8 cellular contexts compared by ENCODE assay signal in the genomic region with DNA sequence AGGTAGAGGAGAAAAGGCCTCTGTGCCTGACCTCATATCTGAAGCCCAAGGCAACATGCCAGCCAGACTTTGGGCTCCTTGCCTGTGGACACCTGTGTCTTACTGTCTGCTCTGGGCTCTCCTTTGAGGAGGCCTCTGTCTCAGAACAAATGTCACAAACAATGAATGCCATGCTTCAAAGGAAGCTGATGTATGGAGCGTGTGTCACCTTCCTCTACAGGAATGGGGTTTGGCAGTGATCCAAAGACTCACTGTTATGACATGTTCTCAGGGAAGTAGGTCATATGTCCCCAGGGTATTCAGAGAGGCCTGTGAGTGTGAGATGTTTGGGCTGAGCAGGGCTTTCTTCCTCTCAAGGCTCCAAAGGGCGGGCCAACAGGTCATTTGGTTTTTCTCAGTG. TPM values are rescaled to one million over a fixed set of nuclear protein-coding genes. Genes with fewer than 3 reads are reported as not detected.
DNase-seq lines count a peak whose midpoint lies in the region; ATAC-seq and TF ChIP-seq lines count a peak whose summit lies in the region.

No MANE protein-coding gene starts in this region.

- no peak for DNase-seq in activated naive CD8-positive, alpha-beta T cell treated with anti-CD3 and anti-CD28 coated beads for 36 hours
- peak; percentile 93 for DNase-seq in PC-3
- peak; percentile 14 to 42 for DNase-seq in fibroblast of lung (ENCODE audit: low read depth in 2 of 2)
- no peak for DNase-seq in type B pancreatic cell (ENCODE audit: extremely low spot score, unreplicated experiment)
- DNase-seq in inferior parietal cortex (ENCODE audit: extremely low spot score): no peak
- DNase-seq in spleen: no peak

- WGBS in spleen, 5 donors: 38 to 58% (median 41%) methylated on average over 2 of the region's 2 CpGs

- ATAC-seq in PC-3 (peak; percentile 42), HG02571 (IDR thresholded peaks at IDR 0.05; ENCODE audit: unreplicated experiment) (no peak)

- H3K36me3 Mint-ChIP-seq in activated naive CD8-positive, alpha-beta T cell: no peaks in the 10 kb centered on the region
- no peaks in the 10 kb centered on the region for H3K36me3 Mint-ChIP-seq in activated naive CD8-positive, alpha-beta T cell treated with anti-CD3 and anti-CD28 coated beads for 36 hours
- H3K36me3 Mint-ChIP-seq in type B pancreatic cell: no peaks in the 10 kb centered on the region

- H3K27ac Mint-ChIP-seq in activated naive CD8-positive, alpha-beta T cell: peak overlapping the region; percentile 8
- H3K27ac Mint-ChIP-seq in activated naive CD8-positive, alpha-beta T cell treated with anti-CD3 and anti-CD28 coated beads for 36 hours: no peak overlapping the region
- H3K27ac Mint-ChIP-seq in type B pancreatic cell: peak overlapping the region; percentile 14

- H3K79me2 ChIP-seq in PC-3 (ENCODE audit: low read length): no peaks in the 10 kb centered on the region
- no peaks in the 10 kb centered on the region for H3K79me2 ChIP-seq in fibroblast of lung (ENCODE audit: control insufficient read depth, insufficient read depth, low read length)

- CTCF ChIA-PET in PC-3 (lab: Charles Lee): no interaction called here

- peaks cover 1% of the 10 kb centered on the region for H3K27me3 Mint-ChIP-seq in activated naive CD8-positive, alpha-beta T cell
- H3K27me3 Mint-ChIP-seq in activated naive CD8-positive, alpha-beta T cell treated with anti-CD3 and anti-CD28 coated beads for 36 hours: no peaks in the 10 kb centered on the region
- H3K27me3 Mint-ChIP-seq in type B pancreatic cell: peaks cover 28% of the 10 kb centered on the region

- H3K27ac ChIP-seq in PC-3 (ENCODE audit: low read length) (peak overlapping the region; percentile 50), fibroblast of lung (ENCODE audit: insufficient read depth, low read length) (no peak overlapping the region), spleen (peak overlapping the region in 3 of 8 donors; percentile 34 to 42 (median 37))

- H3K4me1 ChIP-seq in PC-3 (ENCODE audit: insufficient read depth, low read length): peaks cover 15% of the 10 kb centered on the region
- H3K4me1 ChIP-seq in fibroblast of lung (ENCODE audit: control insufficient read depth, extremely low read depth, insufficient read depth, low read length): no peaks in the 10 kb centered on the region
- peaks cover 0 to 32% (median 22%) of the 10 kb centered on the region in 6 donors for H3K4me1 ChIP-seq in spleen

- H3K9me3 ChIP-seq in PC-3 (ENCODE audit: low read length) (no peaks in the 10 kb centered on the region), fibroblast of lung (ENCODE audit: control insufficient read depth, insufficient read depth, low read depth, low read length) (no peaks in the 10 kb centered on the region), spleen (no peaks in the 10 kb centered on the region)

- H4K20me1 ChIP-seq in PC-3 (ENCODE audit: low read length) (no peaks in the 10 kb centered on the region), fibroblast of lung (ENCODE audit: control insufficient read depth, extremely low read depth, insufficient read depth, low read length) (no peaks in the 10 kb centered on the region)

- H3K4me3 ChIP-seq in PC-3 (ENCODE audit: low read length): no peak overlapping the region
- no peak overlapping the region for H3K4me3 ChIP-seq in fibroblast of lung (replicated peaks in 1 of 4; ENCODE audit: control extremely low read depth in 1 of 4, insufficient read depth in 1 of 4, low read depth in 3 of 4, low read length in 4 of 4)
- no peak overlapping the region for H3K4me3 ChIP-seq in spleen

- intact Hi-C loops in PC-3 (cut with micrococcal nuclease): no loop called here
- intact Hi-C loops in spleen (cut with DNase I; ENCODE audit: low total_unique reads): no loop called here

- H3K4me3 Mint-ChIP-seq in activated naive CD8-positive, alpha-beta T cell: no peak overlapping the region
- H3K4me3 Mint-ChIP-seq in activated naive CD8-positive, alpha-beta T cell treated with anti-CD3 and anti-CD28 coated beads for 36 hours: no peak overlapping the region
- H3K4me3 Mint-ChIP-seq in type B pancreatic cell: no peak overlapping the region

- H3K9ac ChIP-seq in PC-3 (ENCODE audit: low read length): no peak overlapping the region
- H3K9ac ChIP-seq in fibroblast of lung (ENCODE audit: insufficient read depth, low read length): no peak overlapping the region

- H3K4me1 Mint-ChIP-seq in activated naive CD8-positive, alpha-beta T cell (ENCODE audit: low read depth): peaks cover 27% of the 10 kb centered on the region
- peaks cover 14% of the 10 kb centered on the region for H3K4me1 Mint-ChIP-seq in activated naive CD8-positive, alpha-beta T cell treated with anti-CD3 and anti-CD28 coated beads for 36 hours
- peaks cover 14% of the 10 kb centered on the region for H3K4me1 Mint-ChIP-seq in type B pancreatic cell (ENCODE audit: unreplicated experiment)

- TF ChIP-seq POLR2A in spleen (IDR thresholded peaks at IDR 0.05): no peak

- TF ChIP-seq CTCF in PC-3 (conservative IDR thresholded peaks at IDR 0.05; ENCODE audit: low read depth, low read length): no peak
- no peak for TF ChIP-seq CTCF in fibroblast of lung (conservative IDR thresholded peaks at IDR 0.05 in 1 of 2, IDR thresholded peaks at IDR 0.05 in 1 of 2; ENCODE audit: low read depth in 1 of 2, low read length in 2 of 2)
- no peak for TF ChIP-seq CTCF in type B pancreatic cell (conservative IDR thresholded peaks at IDR 0.05)
- no peak for TF ChIP-seq CTCF in spleen (IDR thresholded peaks at IDR 0.05 in 8 of 11, conservative IDR thresholded peaks at IDR 0.05 in 3 of 11)

- no peaks in the 10 kb centered on the region for H3F3A ChIP-seq in PC-3 (ENCODE audit: low read length, unreplicated experiment)

- H3K4me2 ChIP-seq in PC-3 (ENCODE audit: low read length) (peak overlapping the region; percentile 32; the same call in 1 of the 2 replicates), fibroblast of lung (ENCODE audit: extremely low read depth, insufficient read depth, low read length) (no peak overlapping the region)

- no peaks in the 10 kb centered on the region for H3K27me3 ChIP-seq in PC-3 (ENCODE audit: low read length)
- H3K27me3 ChIP-seq in fibroblast of lung (ENCODE audit: control insufficient read depth, insufficient read depth, low read length): no peaks in the 10 kb centered on the region
- H3K27me3 ChIP-seq in spleen (replicated peaks in 1 of 7): no peaks in the 10 kb centered on the region

- H2AFZ ChIP-seq in PC-3 (ENCODE audit: low read length): no peak overlapping the region
- H2AFZ ChIP-seq in fibroblast of lung (ENCODE audit: low read length): no peak overlapping the region

- H3K36me3 ChIP-seq in PC-3 (ENCODE audit: low read depth, low read length): no peaks in the 10 kb centered on the region
- no peaks in the 10 kb centered on the region for H3K36me3 ChIP-seq in fibroblast of lung (ENCODE audit: control insufficient read depth, insufficient read depth, low read length)
- H3K36me3 ChIP-seq in spleen: no peaks in the 10 kb centered on the region

- no TSS peak for BruUV-seq in PC-3 (replicated peaks; lab: Mats Ljungman, UMichigan)

- POLR2A ChIA-PET in PC-3 (lab: Charles Lee; ENCODE audit: unreplicated experiment): no interaction called here

- H3K9me2 ChIP-seq in PC-3 (replicated peaks; ENCODE audit: low read length): no peaks in the 10 kb centered on the region

- no peaks in the 10 kb centered on the region for H3K9me3 Mint-ChIP-seq in activated naive CD8-positive, alpha-beta T cell (ENCODE audit: low read depth)
- H3K9me3 Mint-ChIP-seq in activated naive CD8-positive, alpha-beta T cell treated with anti-CD3 and anti-CD28 coated beads for 36 hours: no peaks in the 10 kb centered on the region
- peaks cover 4% of the 10 kb centered on the region for H3K9me3 Mint-ChIP-seq in type B pancreatic cell

RNA-seq across cellular contexts. Expression of gene PTPRE, which starts 38.4 kb away (rescaled TPM):
- 10 to 100 TPM; 21.9 to 26.7 TPM for total RNA-seq in activated naive CD8-positive, alpha-beta T cell treated with anti-CD3 and anti-CD28 coated beads for 36 hours
- total RNA-seq in PC-3 (2014; rRNA removed) (3.1 and 5.0 TPM in 2 replicates), fibroblast of lung (1.0 and 1.8 TPM in 2 replicates), type B pancreatic cell (ENCODE audit: low replicate concordance) (2.5 and 3.6 TPM in 2 replicates), spleen (100 to 1,000 TPM in 2 of 7 donors, 10 to 100 TPM in 5; 63.7 to 133 (median 82.9) TPM)
- polyA plus RNA-seq in fibroblast of lung (0.75 and 1.2 TPM in 2 replicates), spleen (10 to 100 TPM in 1 of 3 donors, 1 to 10 TPM in 2; 6.2 to 10.9 (median 8.4) TPM)
- polyA plus RNA-seq in fibroblast of lung (2012): 0.91 and 1.1 TPM in 2 replicates
- polyA minus RNA-seq in fibroblast of lung (ENCODE audit: low replicate concordance): 2.2 and 3.1 TPM in 2 replicates

RNA-seq across cellular contexts. Expression of gene CLRN3, which starts 52.6 kb away (rescaled TPM):
- total RNA-seq in activated naive CD8-positive, alpha-beta T cell treated with anti-CD3 and anti-CD28 coated beads for 36 hours: not detected
- not detected in 2 replicates for total RNA-seq in PC-3 (2014; rRNA removed)
- not detected in 2 replicates for total RNA-seq in fibroblast of lung
- polyA plus RNA-seq in fibroblast of lung: not detected in 2 replicates
- polyA plus RNA-seq in fibroblast of lung (2012): not detected in 2 replicates
- not detected in 2 replicates for polyA minus RNA-seq in fibroblast of lung (ENCODE audit: low replicate concordance)
- 2.2 and 6.6 TPM in 2 replicates for total RNA-seq in type B pancreatic cell (ENCODE audit: low replicate concordance)
- total RNA-seq in spleen: under 1 TPM in 1 of 7 donors, not detected in 6; 0.43 TPM
- polyA plus RNA-seq in spleen: under 1 TPM in 1 of 3 donors, not detected in 2; 0.22 TPM

Comparison
In these comparisons a context has a peak if more than half of its experiments do, and no peak if none do; other contexts are left out.
1. DNase-seq: peak in PC-3 (single experiment) and fibroblast of lung (2 of 2); none in activated naive CD8-positive, alpha-beta T cell treated with anti-CD3 and anti-CD28 coated beads for 36 hours (single experiment), type B pancreatic cell (single experiment), inferior parietal cortex (single experiment) and spleen (single experiment).